In genomic region chr4:125658773-125659172, GRCh38 we compare ENCODE assay signal across 8 cellular contexts.
"Had no signal": no experiment of that assay in that cellular context is flagged by ENCODE, and none has a peak within 500 bp of the region (broad histone marks: within the 10 kb centered on the region; RNA-seq: fewer than 3 reads in every experiment).

No MANE protein-coding gene starts in this region.

- H3K4me3 ChIP-seq: GM12878 had no signal

- FAIRE-seq: G401.6, GM12878, GM12891, GM12892, GM18507, GM19239 had no signal

- DNase-seq: GDM1, GF-D8 had no signal
